ENCODE assay signal across 20 cellular contexts in genomic region chr17:62573480-62574117, GRCh38. TPM values are rescaled to one million over a fixed set of nuclear protein-coding genes. Genes with fewer than 3 reads are reported as not detected.
DNase-seq lines count a peak whose midpoint lies in the region; ATAC-seq and TF ChIP-seq lines count a peak whose summit lies in the region.
"Had no signal": no experiment of that assay in that cellular context is flagged by ENCODE, and none has a peak within 500 bp of the region (broad histone marks: within the 10 kb centered on the region; RNA-seq: fewer than 3 reads in every experiment).

No MANE protein-coding gene starts in this region.

- peaks cover 27 to 50% of the 10 kb centered on the region in 2 experiments for H3K79me1 ChIP-seq in IMR-90 (ENCODE audit: low read depth in 1 of 2, low read length in 2 of 2)

- H2AK5ac ChIP-seq in IMR-90 (ENCODE audit: low read depth, low read length) = no peak overlapping the region

- intact Hi-C loops in IMR-90 (cut with micrococcal nuclease) (loop anchor here (5.0 kb wide), 1 partner anchor 39 kb away; no protein-coding TSS in a partner anchor), testis (cut with DNase I; ENCODE audit: low total_unique reads) (no loop called here)

- no peak overlapping the region for H3K14ac ChIP-seq in IMR-90 (replicated peaks; ENCODE audit: low read depth, low read length)

- no peak overlapping the region for H3K27ac Mint-ChIP-seq in neural progenitor cell

- no peak for ATAC-seq in IMR-90 (ENCODE audit: low read depth)
- ATAC-seq in HG03045 (IDR thresholded peaks at IDR 0.05; ENCODE audit: unreplicated experiment) = no peak
- ATAC-seq: foreskin keratinocyte had no signal

- peaks cover 23% of the 10 kb centered on the region for H3K4me1 ChIP-seq in ACC112 (ENCODE audit: control insufficient read depth, insufficient read depth, low read length, unreplicated experiment)
- H3K4me1 ChIP-seq in IMR-90 (ENCODE audit: control insufficient read depth, insufficient read depth, low read length) = no peaks in the 10 kb centered on the region; the same call in 1 of the 2 replicates
- peaks cover 22% of the 10 kb centered on the region for H3K4me1 ChIP-seq in osteoblast (ENCODE audit: insufficient read depth, low read length)
- no peaks in the 10 kb centered on the region for H3K4me1 ChIP-seq in testis
- no peaks in the 10 kb centered on the region for H3K4me1 ChIP-seq in neural progenitor cell
- H3K4me1 ChIP-seq: sigmoid colon had no signal

- POLR2A ChIA-PET in IMR-90 (lab: Charles Lee; ENCODE audit: unreplicated experiment) = no interaction called here

- H3F3A ChIP-seq in neural progenitor cell (ENCODE audit: low read depth) = no peaks in the 10 kb centered on the region

- no peaks in the 10 kb centered on the region for H3K9me3 Mint-ChIP-seq in neural progenitor cell
- H3K9me3 Mint-ChIP-seq: T-helper 1 cell treated with Interleukin-12 subunit alpha and Interleukin-12 subunit beta and Interleukin-4 antibody, amounts not matched to agents 30 μg/mL and 1 μg/mL, for 36 hours had no signal

- no peak overlapping the region for H2BK20ac ChIP-seq in IMR-90 (ENCODE audit: low read depth, low read length)

- H3K4me2 ChIP-seq in IMR-90 (ENCODE audit: low read depth, low read length) = no peak overlapping the region; the same call in 1 of the 2 replicates
- peak overlapping the region; percentile 29 for H3K4me2 ChIP-seq in osteoblast (ENCODE audit: insufficient read depth, low read length)
- no peak overlapping the region for H3K4me2 ChIP-seq in neural progenitor cell

- peak overlapping the region; percentile 11; the same call in 1 of the 2 replicates for H2BK120ac ChIP-seq in IMR-90 (ENCODE audit: low read depth, low read length)

- H3K27ac ChIP-seq in ACC112 (ENCODE audit: low read depth, low read length) (peak overlapping the region; percentile 81), IMR-90 (ENCODE audit: insufficient read depth, low read length) (no peak overlapping the region), osteoblast (ENCODE audit: low read depth, low read length) (peak overlapping the region; percentile 64), testis (no peak overlapping the region), neural progenitor cell (no peak overlapping the region)
- H3K27ac ChIP-seq: foreskin keratinocyte had no signal

- DNase-seq in IMR-90 (peak; percentile 28), choroid plexus epithelial cell (ENCODE audit: low read depth) (peak; percentile 37), osteoblast (ENCODE audit: insufficient read length, low spot score, missing footprints) (no peak), testis (no peak), neural progenitor cell (ENCODE audit: low spot score) (no peak), anterior cingulate cortex (lab: John Stamatoyannopoulos, UW) (no peak)
- DNase-seq: activated CD4-positive, CD25-positive, alpha-beta regulatory T cell treated with anti-CD3 and anti-CD28 coated beads, Interleukin-2, amount 50 U/mL, for 72 hours; AML-193; central memory CD4-positive, alpha-beta T cell; foreskin keratinocyte; GOT3; NCI-H1436 treated with DMSO at 0.1 percent for 48 hours; NCI-H226; sigmoid colon; stimulated activated CD4-positive, alpha-beta T cell treated with anti-CD3 and anti-CD28 coated beads, Interleukin-4, amount 100 ng/mL, for 1 hour had no signal

- H3K9me3 ChIP-seq in IMR-90 (ENCODE audit: control insufficient read depth, insufficient read depth, low read length) (no peaks in the 10 kb centered on the region), osteoblast (ENCODE audit: low read depth, low read length) (no peaks in the 10 kb centered on the region), testis (no peaks in the 10 kb centered on the region), neural progenitor cell (ENCODE audit: low read depth) (no peaks in the 10 kb centered on the region)
- H3K9me3 ChIP-seq: sigmoid colon, tibial nerve had no signal

- peaks cover 7% of the 10 kb centered on the region for H3K4me1 Mint-ChIP-seq in neural progenitor cell

- no peaks in the 10 kb centered on the region for H3K27me3 Mint-ChIP-seq in neural progenitor cell (ENCODE audit: insufficient read depth, low read depth)
- H3K27me3 Mint-ChIP-seq: activated naive CD8-positive, alpha-beta T cell had no signal

- H2BK5ac ChIP-seq in IMR-90 (ENCODE audit: low read depth, low read length, poor library complexity, severe bottlenecking) = peak overlapping the region; percentile 55

- H3K79me2 ChIP-seq in ACC112 (ENCODE audit: control insufficient read depth, insufficient read depth, low read length, unreplicated experiment) (peaks cover 20% of the 10 kb centered on the region), osteoblast (ENCODE audit: insufficient read depth, low read length) (peaks cover 29% of the 10 kb centered on the region), neural progenitor cell (ENCODE audit: low read depth) (no peaks in the 10 kb centered on the region)

- no peak overlapping the region for H3K4me3 Mint-ChIP-seq in neural progenitor cell
- H3K4me3 Mint-ChIP-seq: activated naive CD8-positive, alpha-beta T cell; T-helper 1 cell treated with Interleukin-12 subunit alpha and Interleukin-12 subunit beta and Interleukin-4 antibody, amounts not matched to agents 30 μg/mL and 1 μg/mL, for 36 hours had no signal

- no peak for TF ChIP-seq RAD21 in IMR-90 (IDR thresholded peaks at IDR 0.05; ENCODE audit: low read length)

- H2AK9ac ChIP-seq in IMR-90 (replicated peaks; ENCODE audit: low read depth, low read length, poor library complexity) = no peak overlapping the region

- H3K9ac ChIP-seq in IMR-90 (ENCODE audit: low read depth, low read length) = no peak overlapping the region
- H3K9ac ChIP-seq in neural progenitor cell = no peak overlapping the region

- H4K20me1 ChIP-seq in IMR-90 (ENCODE audit: insufficient read depth, low read length) (no peaks in the 10 kb centered on the region), osteoblast (ENCODE audit: insufficient read depth, low read length) (no peaks in the 10 kb centered on the region), neural progenitor cell (ENCODE audit: low read depth) (no peaks in the 10 kb centered on the region)

- CTCF ChIA-PET in IMR-90 (lab: Yijun Ruan, JAX) = interaction anchor here (0.6 to 1.2 kb wide), 2 partner anchors 20 to 128 kb away, joined by 3 to 6 read pairs; no protein-coding TSS in a partner anchor

- H2AFZ ChIP-seq in ACC112 (ENCODE audit: low read length, unreplicated experiment) (no peak overlapping the region), IMR-90 (replicated peaks; ENCODE audit: low read length, poor library complexity) (no peak overlapping the region), osteoblast (ENCODE audit: low read length) (no peak overlapping the region), neural progenitor cell (replicated peaks) (no peak overlapping the region)

- no peak overlapping the region for H3K23ac ChIP-seq in IMR-90 (ENCODE audit: low read depth, low read length)

- TF ChIP-seq CTCF in IMR-90 (conservative IDR thresholded peaks at IDR 0.05; ENCODE audit: low read depth, low read length) (no peak), choroid plexus epithelial cell (conservative IDR thresholded peaks at IDR 0.05; ENCODE audit: low read depth, low read length) (no peak), osteoblast (IDR thresholded peaks at IDR 0.05; ENCODE audit: extremely low read depth, low read depth, low read length) (no peak), testis (IDR thresholded peaks at IDR 0.05) (no peak), neural progenitor cell (IDR thresholded peaks at IDR 0.05) (no peak)

- H3K36me3 ChIP-seq in ACC112 (ENCODE audit: insufficient read depth, low read length) = peaks cover 22% of the 10 kb centered on the region
- H3K36me3 ChIP-seq in IMR-90 (ENCODE audit: control insufficient read depth, insufficient read depth, low read length) = peaks cover 25% of the 10 kb centered on the region
- H3K36me3 ChIP-seq in osteoblast (ENCODE audit: insufficient read depth, low read length) = peaks cover 33% of the 10 kb centered on the region
- H3K36me3 ChIP-seq in testis (ENCODE audit: low read depth, missing control alignments) = no peaks in the 10 kb centered on the region
- peaks cover 15% of the 10 kb centered on the region for H3K36me3 ChIP-seq in neural progenitor cell

- H4K8ac ChIP-seq in IMR-90 (ENCODE audit: low read depth in 2 of 2, low read length in 2 of 2) = no peak overlapping the region

- H2BK15ac ChIP-seq in IMR-90 (ENCODE audit: low read depth, low read length) = no peak overlapping the region

- peak overlapping the region; percentile 10; the same call in 1 of the 2 replicates for H3K4ac ChIP-seq in IMR-90 (ENCODE audit: low read depth, low read length)

- no peak for TF ChIP-seq POLR2A in IMR-90 (IDR thresholded peaks at IDR 0.05; ENCODE audit: low read depth, low read length)
- no peak for TF ChIP-seq POLR2A in testis (IDR thresholded peaks at IDR 0.05)

- H4K5ac ChIP-seq in IMR-90 (ENCODE audit: low read depth, low read length) = no peak overlapping the region

- H3K4me3 ChIP-seq in ACC112 (ENCODE audit: low read depth, low read length) = peak overlapping the region; percentile 18; the same call in 1 of the 2 replicates
- H3K4me3 ChIP-seq in IMR-90 (ENCODE audit: insufficient read depth, low read depth, low read length) = no peak overlapping the region
- peak overlapping the region; percentile 12 for H3K4me3 ChIP-seq in choroid plexus epithelial cell (ENCODE audit: low read depth, low read length)
- no peak overlapping the region for H3K4me3 ChIP-seq in osteoblast (ENCODE audit: insufficient read depth, low read length)
- H3K4me3 ChIP-seq in testis = no peak overlapping the region
- no peak overlapping the region for H3K4me3 ChIP-seq in neural progenitor cell
- H3K4me3 ChIP-seq: sigmoid colon, tibial nerve had no signal

- peaks cover 41% of the 10 kb centered on the region for H3K36me3 Mint-ChIP-seq in neural progenitor cell

- in situ Hi-C loops in IMR-90 (cut with MboI; ENCODE audit: low sequenced_read_pairs) = no loop called here

- no peak overlapping the region for H3K56ac ChIP-seq in IMR-90 (ENCODE audit: extremely low read depth, insufficient read depth, low read length)

- H3K9me1 ChIP-seq in IMR-90 (ENCODE audit: insufficient read depth, low read length) = peaks cover 3% of the 10 kb centered on the region; the same call in 1 of the 2 replicates

- H4K91ac ChIP-seq in IMR-90 (ENCODE audit: insufficient read depth, low read depth, low read length) = no peak overlapping the region

- peak overlapping the region; percentile 39; the same call in 1 of the 2 replicates for H3K18ac ChIP-seq in IMR-90 (ENCODE audit: low read depth, low read length)

- BruUV-seq in IMR-90 (replicated peaks; lab: Mats Ljungman, UMichigan) = no TSS peak

- dilution Hi-C loops in IMR-90 (cut with HindIII; ENCODE audit: low sequenced_read_pairs, unreplicated experiment) = no loop called here

- H3K27me3 ChIP-seq in ACC112 (ENCODE audit: insufficient read depth, low read length) (no peaks in the 10 kb centered on the region), IMR-90 (ENCODE audit: control insufficient read depth, insufficient read depth, low read length) (no peaks in the 10 kb centered on the region), osteoblast (ENCODE audit: insufficient read depth, low read length) (no peaks in the 10 kb centered on the region), testis (no peaks in the 10 kb centered on the region), neural progenitor cell (no peaks in the 10 kb centered on the region)
- H3K27me3 ChIP-seq: foreskin keratinocyte, sigmoid colon, tibial nerve had no signal

RNA-seq across cellular contexts. Expression of gene MRC2, which starts 53.9 kb away (rescaled TPM):
- total RNA-seq in IMR-90 (2012; rRNA removed) = 37.5 and 39.3 TPM in 2 replicates
- 137 and 152 TPM in 2 replicates for polyA plus RNA-seq in IMR-90 (2012; rRNA removed)
- polyA plus RNA-seq in IMR-90 (2012; cell fraction: cytosol; rRNA removed) = 88.6 and 140 TPM in 2 replicates
- polyA plus RNA-seq in IMR-90 (2012; cell fraction: nucleus; rRNA removed; ENCODE audit: low replicate concordance) = 194 and 479 TPM in 2 replicates
- 443 and 552 TPM in 2 replicates for total RNA-seq in osteoblast
- 10 to 100 TPM; 32.9 to 40.3 TPM for total RNA-seq in testis
- 60.9 TPM for polyA plus RNA-seq in testis (ENCODE audit: insufficient read depth, low read depth, low replicate concordance)
- 24.6 and 88.2 TPM in 2 replicates for total RNA-seq in neural progenitor cell (ENCODE audit: low replicate concordance)

Comparison
In these comparisons a context has a peak if more than half of its experiments do, and no peak if none do; other contexts are left out.
1. H3K27ac ChIP-seq: peak in ACC112 (single experiment) and osteoblast (single experiment); none in IMR-90 (single experiment), testis (0 of 2) and neural progenitor cell (single experiment).
2. H3K4me3 ChIP-seq: peak in ACC112 (single experiment) and choroid plexus epithelial cell (single experiment); none in IMR-90 (single experiment), osteoblast (single experiment), testis (0 of 2) and neural progenitor cell (single experiment).
3. DNase-seq: peak in IMR-90 (single experiment) and choroid plexus epithelial cell (single experiment); none in osteoblast (single experiment), testis (single experiment), neural progenitor cell (single experiment) and anterior cingulate cortex (0 of 58).